ENCODE assay signal across 27 cellular contexts in genomic region chr1:162396201-162396906, GRCh38. TPM values are rescaled to one million over a fixed set of nuclear protein-coding genes. Genes with fewer than 3 reads are reported as not detected.
"Had no signal": no experiment of that assay in that cellular context is flagged by ENCODE, and none has a peak within 500 bp of the region (broad histone marks: within the 10 kb centered on the region; RNA-seq: fewer than 3 reads in every experiment).

No MANE protein-coding gene starts in this region.

- H3K27ac Mint-ChIP-seq: activated CD4-positive, alpha-beta memory T cell treated with anti-CD3 and anti-CD28 coated beads, Interleukin-2, amount 10 ng/mL, durations not matched to agents 7 days and 5 days; activated CD4-positive, alpha-beta T cell treated with anti-CD3 and anti-CD28 coated beads for 36 hours; activated naive CD4-positive, alpha-beta T cell treated with anti-CD3 and anti-CD28 coated beads for 36 hours; activated naive CD8-positive, alpha-beta T cell; activated T-helper 17 cell treated with anti-CD3 and anti-CD28 coated beads, Interleukin-2, amount 50 U/mL, for 72 hours; T-cell had no signal

- H2AFZ ChIP-seq: PC-9 had no signal

- H3K4me1 Mint-ChIP-seq: activated CD4-positive, alpha-beta memory T cell treated with anti-CD3 and anti-CD28 coated beads, Interleukin-2, amount 10 ng/mL, durations not matched to agents 7 days and 5 days; activated CD4-positive, alpha-beta T cell treated with anti-CD3 and anti-CD28 coated beads for 36 hours; activated T-helper 17 cell treated with anti-CD3 and anti-CD28 coated beads, Interleukin-2, amount 50 U/mL, for 72 hours; T-cell had no signal

- ATAC-seq: activated CD4-positive, alpha-beta T cell treated with anti-CD3 and anti-CD28 coated beads for 36 hours; activated T-helper 17 cell treated with anti-CD3 and anti-CD28 coated beads, Interleukin-2, amount 50 U/mL, for 72 hours; T-cell had no signal

- H3K27me3 ChIP-seq: brain microvascular endothelial cell had no signal

- H3K36me3 Mint-ChIP-seq: activated naive CD8-positive, alpha-beta T cell; T-cell had no signal

- H3K9me3 Mint-ChIP-seq: activated CD4-positive, alpha-beta memory T cell treated with anti-CD3 and anti-CD28 coated beads, Interleukin-2, amount 10 ng/mL, durations not matched to agents 7 days and 5 days; activated naive CD4-positive, alpha-beta T cell treated with anti-CD3 and anti-CD28 coated beads for 36 hours; activated T-helper 17 cell treated with anti-CD3 and anti-CD28 coated beads, Interleukin-2, amount 50 U/mL, for 72 hours; T-cell had no signal

- H3K36me3 ChIP-seq: brain microvascular endothelial cell, WERI-Rb-1 had no signal

- H3K4me3 Mint-ChIP-seq: activated CD4-positive, alpha-beta memory T cell treated with anti-CD3 and anti-CD28 coated beads, Interleukin-2, amount 10 ng/mL, durations not matched to agents 7 days and 5 days; activated CD4-positive, alpha-beta T cell treated with anti-CD3 and anti-CD28 coated beads for 36 hours; activated naive CD4-positive, alpha-beta T cell treated with anti-CD3 and anti-CD28 coated beads for 36 hours; activated naive CD8-positive, alpha-beta T cell; activated T-helper 17 cell treated with anti-CD3 and anti-CD28 coated beads, Interleukin-2, amount 50 U/mL, for 72 hours; T-cell had no signal

- H3K4me3 ChIP-seq: PC-9 had no signal

- DNase-seq: activated CD4-positive, alpha-beta memory T cell treated with anti-CD3 and anti-CD28 coated beads, Interleukin-2, amount 10 ng/mL, durations not matched to agents 7 days and 5 days; activated CD4-positive, alpha-beta T cell treated with anti-CD3 and anti-CD28 coated beads for 36 hours; activated CD4-positive, alpha-beta T cell treated with anti-CD3 and anti-CD28 coated beads, Interleukin-2, amount 50 U/mL, for 1 hour; activated gamma-delta T cell; activated naive CD4-positive, alpha-beta T cell treated with anti-CD3 and anti-CD28 coated beads for 36 hours; activated T-cell treated with anti-CD3 and anti-CD28 coated beads for 4 hours; activated T-cell treated with anti-CD3 and anti-CD28 coated beads, Interleukin-2, amount 50 U/mL, for 48 hours; brain microvascular endothelial cell; Kasumi-1; NCI-H1048; NCI-H146; NCI-H187 treated with DMSO at 0.1 percent for 48 hours; NCI-H2081 treated with DMSO at 0.1 percent for 48 hours; NCI-H446; NCI-H524; PC-9; SIG-M5; T-cell; T-helper 2 cell; WERI-Rb-1 had no signal

- H3K4me2 ChIP-seq: PC-9 had no signal

- H3K27ac ChIP-seq: brain microvascular endothelial cell, PC-9, WERI-Rb-1 had no signal

RNA-seq across cellular contexts. Expression of gene C1orf226, which starts 14.8 kb away (rescaled TPM):
- total RNA-seq: activated CD4-positive, alpha-beta memory T cell treated with anti-CD3 and anti-CD28 coated beads, Interleukin-2, amount 10 ng/mL, durations not matched to agents 7 days and 5 days; activated T-helper 17 cell treated with anti-CD3 and anti-CD28 coated beads, Interleukin-2, amount 50 U/mL, for 72 hours had no signal

RNA-seq across cellular contexts. Expression of gene SH2D1B, which starts 15.6 kb away (rescaled TPM):
- total RNA-seq: activated CD4-positive, alpha-beta memory T cell treated with anti-CD3 and anti-CD28 coated beads, Interleukin-2, amount 10 ng/mL, durations not matched to agents 7 days and 5 days; activated CD4-positive, alpha-beta T cell treated with anti-CD3 and anti-CD28 coated beads for 36 hours; activated CD8-positive, alpha-beta memory T cell treated with anti-CD3 and anti-CD28 coated beads for 36 hours; activated naive CD4-positive, alpha-beta T cell treated with anti-CD3 and anti-CD28 coated beads for 36 hours; activated T-helper 17 cell treated with anti-CD3 and anti-CD28 coated beads, Interleukin-2, amount 50 U/mL, for 72 hours; cardiac septum; PC-9 had no signal

RNA-seq across cellular contexts. Expression of gene SPATA46, which starts 19.7 kb away (rescaled TPM):
- total RNA-seq: activated CD4-positive, alpha-beta memory T cell treated with anti-CD3 and anti-CD28 coated beads, Interleukin-2, amount 10 ng/mL, durations not matched to agents 7 days and 5 days; activated CD4-positive, alpha-beta T cell treated with anti-CD3 and anti-CD28 coated beads for 36 hours; activated CD8-positive, alpha-beta memory T cell treated with anti-CD3 and anti-CD28 coated beads for 36 hours; activated naive CD4-positive, alpha-beta T cell treated with anti-CD3 and anti-CD28 coated beads for 36 hours; activated T-helper 17 cell treated with anti-CD3 and anti-CD28 coated beads, Interleukin-2, amount 50 U/mL, for 72 hours; cardiac septum; M059J; PC-9; RPMI7951; T-cell had no signal
- polyA plus RNA-seq: adipose tissue had no signal
